ENCODE assay signal across 1 cellular context in genomic region chr10:122301055-122301810, GRCh38.
TF ChIP-seq lines count a peak whose summit lies in the region.

No MANE protein-coding gene starts in this region.

TF ChIP-seq in HepG2, 621 proteins besides CTCF, POLR2A, EP300 and RAD21 (continued from another document):
- TF ChIP-seq ARID5B (CRISPR knock-in tag; IDR thresholded peaks at IDR 0.05) (peak; percentile 62), MXI1 (IDR thresholded peaks at IDR 0.05; ENCODE audit: borderline replicate concordance, low read depth, low read length) (0 out of 3 replicates have a peak, but pooled peaks have one; percentile 11), HNF4A (CRISPR knock-in tag; IDR thresholded peaks at IDR 0.05) (peak; percentile 23; the same call in 1 of the 2 replicates), ELF1 (CRISPR knock-in tag; IDR thresholded peaks at IDR 0.05) (0 out of 2 replicates have a peak, but pooled peaks have one; percentile 13), KDM5B (CRISPR knock-in tag; IDR thresholded peaks at IDR 0.05; ENCODE audit: borderline replicate concordance) (0 out of 2 replicates have a peak, but pooled peaks have one; percentile 48), SP140L (CRISPR knock-in tag; IDR thresholded peaks at IDR 0.05; ENCODE audit: borderline replicate concordance) (no peak), ZNF205 (CRISPR knock-in tag; IDR thresholded peaks at IDR 0.05) (0 out of 2 replicates have a peak, but pooled peaks have one; percentile 34), FOXO1 (CRISPR knock-in tag; IDR thresholded peaks at IDR 0.05) (peak; percentile 54; the same call in 1 of the 2 replicates), GATAD2A (CRISPR knock-in tag; IDR thresholded peaks at IDR 0.05) (peak; percentile 65), RCOR2 (CRISPR knock-in tag; IDR thresholded peaks at IDR 0.05) (peak; percentile 58; the same call in 1 of the 2 replicates), ZNF333 (CRISPR knock-in tag; IDR thresholded peaks at IDR 0.05; ENCODE audit: borderline replicate concordance) (0 out of 2 replicates have a peak, but pooled peaks have one; percentile 35)
- TF ChIP-seq, protein P1, sequence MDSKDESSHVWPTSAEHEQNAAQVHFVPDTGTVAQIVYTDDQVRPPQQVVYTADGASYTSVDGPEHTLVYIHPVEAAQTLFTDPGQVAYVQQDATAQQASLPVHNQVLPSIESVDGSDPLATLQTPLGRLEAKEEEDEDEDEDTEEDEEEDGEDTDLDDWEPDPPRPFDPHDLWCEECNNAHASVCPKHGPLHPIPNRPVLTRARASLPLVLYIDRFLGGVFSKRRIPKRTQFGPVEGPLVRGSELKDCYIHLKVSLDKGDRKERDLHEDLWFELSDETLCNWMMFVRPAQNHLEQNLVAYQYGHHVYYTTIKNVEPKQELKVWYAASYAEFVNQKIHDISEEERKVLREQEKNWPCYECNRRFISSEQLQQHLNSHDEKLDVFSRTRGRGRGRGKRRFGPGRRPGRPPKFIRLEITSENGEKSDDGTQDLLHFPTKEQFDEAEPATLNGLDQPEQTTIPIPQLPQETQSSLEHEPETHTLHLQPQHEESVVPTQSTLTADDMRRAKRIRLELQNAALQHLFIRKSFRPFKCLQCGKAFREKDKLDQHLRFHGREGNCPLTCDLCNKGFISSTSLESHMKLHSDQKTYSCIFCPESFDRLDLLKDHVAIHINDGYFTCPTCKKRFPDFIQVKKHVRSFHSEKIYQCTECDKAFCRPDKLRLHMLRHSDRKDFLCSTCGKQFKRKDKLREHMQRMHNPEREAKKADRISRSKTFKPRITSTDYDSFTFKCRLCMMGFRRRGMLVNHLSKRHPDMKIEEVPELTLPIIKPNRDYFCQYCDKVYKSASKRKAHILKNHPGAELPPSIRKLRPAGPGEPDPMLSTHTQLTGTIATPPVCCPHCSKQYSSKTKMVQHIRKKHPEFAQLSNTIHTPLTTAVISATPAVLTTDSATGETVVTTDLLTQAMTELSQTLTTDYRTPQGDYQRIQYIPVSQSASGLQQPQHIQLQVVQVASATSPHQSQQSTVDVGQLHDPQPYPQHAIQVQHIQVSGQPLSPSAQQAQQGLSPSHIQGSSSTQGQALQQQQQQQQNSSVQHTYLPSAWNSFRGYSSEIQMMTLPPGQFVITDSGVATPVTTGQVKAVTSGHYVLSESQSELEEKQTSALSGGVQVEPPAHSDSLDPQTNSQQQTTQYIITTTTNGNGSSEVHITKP (CRISPR knock-in tag; IDR thresholded peaks at IDR 0.05; ENCODE audit: low read depth) = peak; percentile 67; the same call in 1 of the 2 replicates
- TF ChIP-seq, protein P2, sequence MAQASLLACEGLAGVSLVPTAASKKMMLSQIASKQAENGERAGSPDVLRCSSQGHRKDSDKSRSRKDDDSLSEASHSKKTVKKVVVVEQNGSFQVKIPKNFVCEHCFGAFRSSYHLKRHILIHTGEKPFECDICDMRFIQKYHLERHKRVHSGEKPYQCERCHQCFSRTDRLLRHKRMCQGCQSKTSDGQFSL (CRISPR knock-in tag; IDR thresholded peaks at IDR 0.05) = 0 out of 2 replicates have a peak, but pooled peaks have one; percentile 67
- TF ChIP-seq, protein P3, sequence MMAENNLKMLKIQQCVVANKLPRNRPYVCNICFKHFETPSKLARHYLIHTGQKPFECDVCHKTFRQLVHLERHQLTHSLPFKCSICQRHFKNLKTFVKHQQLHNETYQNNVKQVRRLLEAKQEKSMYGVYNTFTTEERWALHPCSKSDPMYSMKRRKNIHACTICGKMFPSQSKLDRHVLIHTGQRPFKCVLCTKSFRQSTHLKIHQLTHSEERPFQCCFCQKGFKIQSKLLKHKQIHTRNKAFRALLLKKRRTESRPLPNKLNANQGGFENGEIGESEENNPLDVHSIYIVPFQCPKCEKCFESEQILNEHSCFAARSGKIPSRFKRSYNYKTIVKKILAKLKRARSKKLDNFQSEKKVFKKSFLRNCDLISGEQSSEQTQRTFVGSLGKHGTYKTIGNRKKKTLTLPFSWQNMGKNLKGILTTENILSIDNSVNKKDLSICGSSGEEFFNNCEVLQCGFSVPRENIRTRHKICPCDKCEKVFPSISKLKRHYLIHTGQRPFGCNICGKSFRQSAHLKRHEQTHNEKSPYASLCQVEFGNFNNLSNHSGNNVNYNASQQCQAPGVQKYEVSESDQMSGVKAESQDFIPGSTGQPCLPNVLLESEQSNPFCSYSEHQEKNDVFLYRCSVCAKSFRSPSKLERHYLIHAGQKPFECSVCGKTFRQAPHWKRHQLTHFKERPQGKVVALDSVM (CRISPR knock-in tag; IDR thresholded peaks at IDR 0.05) = peak; percentile 46; the same call in 1 of the 2 replicates
